8 cellular contexts compared by ENCODE assay signal in the genomic region with DNA sequence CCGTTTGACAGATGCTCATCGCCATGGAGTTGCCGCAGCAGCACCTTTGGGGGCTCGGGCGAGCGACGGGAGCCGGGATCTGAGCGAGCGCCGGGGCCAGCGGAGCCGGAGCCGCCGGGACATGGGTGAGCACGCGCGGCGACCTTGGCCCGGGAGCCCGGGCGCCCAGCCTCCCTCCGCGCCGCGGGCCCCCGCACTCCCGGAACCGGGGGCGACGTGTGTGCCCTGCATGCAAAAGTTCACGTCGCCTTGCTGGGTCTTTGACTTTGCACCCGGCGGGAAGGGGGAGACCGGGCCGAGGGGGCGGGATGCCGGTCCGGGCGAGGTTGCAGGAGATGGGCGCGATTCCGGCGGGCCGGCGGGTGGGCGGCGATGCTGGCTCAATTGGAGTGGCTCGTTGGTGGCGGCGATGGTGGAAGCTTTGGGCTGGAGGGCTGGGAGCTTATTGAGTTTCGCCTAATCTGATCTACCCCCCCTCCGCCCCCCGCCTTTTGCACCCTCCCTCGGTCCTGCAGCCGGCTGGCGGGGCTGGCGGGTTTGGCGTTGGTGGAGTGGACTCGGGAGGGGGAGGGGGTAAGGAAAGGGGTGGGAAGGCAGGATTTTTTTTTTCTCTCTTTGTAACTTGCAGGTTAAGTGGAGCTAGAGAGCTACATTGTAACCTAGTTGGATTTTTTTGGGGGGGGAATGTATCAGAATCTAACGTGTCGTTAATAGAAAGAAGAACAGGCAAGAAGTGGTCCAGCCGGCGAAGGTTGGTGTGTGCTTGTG.
DNase-seq lines count a peak whose midpoint lies in the region; ATAC-seq and TF ChIP-seq lines count a peak whose summit lies in the region.

A gene (plus strand): TSS at position 618 of the 768 bp plus-strand sequence. CDS start 20,459 bp downstream, outside the sequence.

- H3K9me2 ChIP-seq in MM.1S (replicated peaks; ENCODE audit: insufficient read depth, low read length), result no peaks in the 10 kb centered on the region

- peak within 1 kb of the TSS; percentile 97 for H3K27ac ChIP-seq in MM.1S (ENCODE audit: low read length)

- TF ChIP-seq CTCF in MM.1S (IDR thresholded peaks at IDR 0.05; ENCODE audit: low read length), result peak; percentile 16; the same call in 1 of the 2 replicates

- peak; percentile 17 for DNase-seq in activated T-cell treated with anti-CD3 and anti-CD28 coated beads for 24 hours (ENCODE audit: low read depth)
- DNase-seq in activated T-cell treated with anti-CD3 and anti-CD28 coated beads for 4 hours, result no peak
- DNase-seq in MM.1S, result peak; percentile 86
- DNase-seq in T-helper 9 cell, result peak; percentile 1
- peak; percentile 31 for DNase-seq in dedifferentiated amniotic fluid mesenchymal stem cell (ENCODE audit: extremely low spot score)
- peak; percentile 96 for DNase-seq in left kidney (ENCODE audit: low read depth, low spot score)
- peak; percentile 43 to 52 for DNase-seq in stimulated activated CD4-positive, alpha-beta T cell treated with anti-CD3 and anti-CD28 coated beads, Interleukin-2, amount 100 ng/mL, for 24 hours

- no peaks in the 10 kb centered on the region for H3K27me3 ChIP-seq in MM.1S (replicated peaks; ENCODE audit: insufficient read depth, low read length)

- peak within 1 kb of the TSS; percentile 95 for H3K4me2 ChIP-seq in MM.1S (ENCODE audit: low read depth, low read length)

- peaks cover 26% of the 10 kb centered on the region for H3F3A ChIP-seq in MM.1S (ENCODE audit: insufficient read depth, low read length)

- H3K4me3 ChIP-seq in MM.1S (ENCODE audit: low read length), result peak within 1 kb of the TSS; percentile 96

- H4K20me1 ChIP-seq in MM.1S (ENCODE audit: insufficient read depth, low read length), result no peaks in the 10 kb centered on the region

- 0 out of 2 replicates have a peak within 1 kb of the TSS, but pooled peaks have one; percentile 32 for H2AFZ ChIP-seq in MM.1S (ENCODE audit: low read length)

- ATAC-seq in GM21723 (IDR thresholded peaks at IDR 0.05; ENCODE audit: unreplicated experiment), result no peak

- peaks cover 47% of the 10 kb centered on the region for H3K79me2 ChIP-seq in MM.1S (ENCODE audit: low read length)

- H3K9me3 ChIP-seq in MM.1S (replicated peaks; ENCODE audit: insufficient read depth, low read length), result no peaks in the 10 kb centered on the region

- peak within 1 kb of the TSS; percentile 98 for H3K9ac ChIP-seq in MM.1S (ENCODE audit: low read length)

- no peaks in the 10 kb centered on the region for H3K36me3 ChIP-seq in MM.1S (replicated peaks; ENCODE audit: insufficient read depth, low read length)

- peaks cover 25% of the 10 kb centered on the region for H3K4me1 ChIP-seq in MM.1S (ENCODE audit: low read length)
